29 cellular contexts compared by ENCODE assay signal in the genomic region with DNA sequence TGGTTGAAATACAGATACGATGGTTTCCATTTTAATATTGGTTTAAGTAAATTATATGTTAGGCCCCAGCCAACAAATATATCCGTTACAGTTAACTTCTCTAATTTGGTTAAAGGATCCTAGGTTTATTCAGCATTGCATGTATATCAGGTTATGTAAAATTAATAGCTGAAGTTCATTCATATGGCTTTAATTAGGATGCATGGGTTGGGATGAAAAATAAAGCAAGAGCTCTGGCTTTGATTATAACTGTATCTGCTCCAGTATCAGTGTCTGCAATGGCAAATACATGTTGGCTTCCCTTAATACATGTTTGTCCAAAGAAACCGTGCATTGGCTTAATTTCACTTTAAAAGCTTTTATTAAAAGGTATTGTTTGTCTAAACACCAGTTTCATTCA.
"Had no signal": no experiment of that assay in that cellular context is flagged by ENCODE, and none has a peak within 500 bp of the region (broad histone marks: within the 10 kb centered on the region; RNA-seq: fewer than 3 reads in every experiment).

No MANE protein-coding gene starts in this region.

- DNase-seq: activated B cell treated with CpG ODN at 0.5 μM for 24 hours; activated CD4-positive, alpha-beta memory T cell treated with anti-CD3 and anti-CD28 coated beads for 36 hours; activated CD4-positive, alpha-beta T cell treated with anti-CD3 and anti-CD28 coated beads for 4 hours; activated CD4-positive, alpha-beta T cell treated with anti-CD3 and anti-CD28 coated beads, Interleukin-2, amount 50 U/mL, for 1 hour; activated CD4-positive, CD25-positive, alpha-beta regulatory T cell treated with anti-CD3 and anti-CD28 coated beads, Interleukin-2, amount 50 U/mL, for 72 hours; activated CD8-positive, alpha-beta memory T cell treated with anti-CD3 and anti-CD28 coated beads, Interleukin-2, amount 50 U/mL, for 4 hours; activated effector memory CD4-positive, alpha-beta T cell treated with Interleukin-2 at 50 U/mL for 16 hours; activated naive CD4-positive, alpha-beta T cell treated with anti-CD3 and anti-CD28 coated beads, Interleukin-2, amount 10 ng/mL, durations not matched to agents 7 days and 5 days; activated naive CD8-positive, alpha-beta T cell treated with anti-CD3 and anti-CD28 coated beads, Interleukin-2, amount 50 U/mL, for 24 hours; activated T-cell treated with anti-CD3 and anti-CD28 coated beads, Interleukin-2, amount 50 U/mL, for 48 hours; amniotic stem cell; aorta; brain microvascular endothelial cell; central memory CD4-positive, alpha-beta T cell; Kasumi-1; KG1; MG63; NCI-H1048; NCI-H1105 treated with DMSO at 0.1 percent for 48 hours; NCI-H1436; NCI-H1694; NCI-H2081 treated with DMSO at 0.1 percent for 48 hours; NCI-H345; OCI-M1; Right ventricle myocardium superior; SW 1271; T-helper 1 cell; T-helper 2 cell; T-helper 9 cell had no signal

- H3K4me3 ChIP-seq: MG63 had no signal

- H3K36me3 ChIP-seq: brain microvascular endothelial cell, MG63 had no signal

- H3K9me3 ChIP-seq: MG63 had no signal

- H3K27me3 ChIP-seq: brain microvascular endothelial cell, MG63 had no signal
